24 cellular contexts compared by ENCODE assay signal in genomic region chr6:79261666-79262065, GRCh38.
"Had no signal": no experiment of that assay in that cellular context is flagged by ENCODE, and none has a peak within 500 bp of the region (broad histone marks: within the 10 kb centered on the region; RNA-seq: fewer than 3 reads in every experiment).

No MANE protein-coding gene starts in this region.

- H3K4me3 Mint-ChIP-seq: activated CD4-positive, alpha-beta T cell treated with anti-CD3 and anti-CD28 coated beads, Interleukin-2, amount 10 ng/mL, durations not matched to agents 24 days and 14 days; activated naive CD4-positive, alpha-beta T cell treated with anti-CD3 and anti-CD28 coated beads for 36 hours; activated naive CD8-positive, alpha-beta T cell; activated T-cell treated with anti-CD3 and anti-CD28 coated beads, Interleukin-2, amount 50 U/mL, for 4 hours; brain; central memory CD8-positive, alpha-beta T cell had no signal

- ATAC-seq: activated CD4-positive, CD25-positive, alpha-beta regulatory T cell treated with anti-CD3 and anti-CD28 coated beads, Interleukin-2, amount 50 U/mL, for 24 hours; activated T-cell treated with anti-CD3 and anti-CD28 coated beads, Interleukin-2, amount 50 U/mL, for 4 hours had no signal

- H3K27me3 Mint-ChIP-seq: brain had no signal

- H3K36me3 Mint-ChIP-seq: brain had no signal

- H3K4me3 ChIP-seq: SK-N-MC had no signal

- FAIRE-seq: astrocyte had no signal

- H3K27ac Mint-ChIP-seq: activated CD4-positive, alpha-beta T cell treated with anti-CD3 and anti-CD28 coated beads, Interleukin-2, amount 10 ng/mL, durations not matched to agents 24 days and 14 days; activated naive CD4-positive, alpha-beta T cell treated with anti-CD3 and anti-CD28 coated beads for 36 hours; activated naive CD8-positive, alpha-beta T cell; brain had no signal

- H3K27ac ChIP-seq: SK-N-MC, VCaP had no signal

- H3K4me1 Mint-ChIP-seq: activated CD4-positive, alpha-beta T cell treated with anti-CD3 and anti-CD28 coated beads, Interleukin-2, amount 10 ng/mL, durations not matched to agents 24 days and 14 days; brain; central memory CD8-positive, alpha-beta T cell had no signal

- DNase-seq: activated CD4-positive, alpha-beta T cell treated with anti-CD3 and anti-CD28 coated beads, Interleukin-2, amount 10 ng/mL, durations not matched to agents 24 days and 14 days; activated CD4-positive, alpha-beta T cell treated with anti-CD3 and anti-CD28 coated beads, Interleukin-2, amount 50 U/mL, for 48 hours; activated effector memory CD4-positive, alpha-beta T cell treated with anti-CD3 and anti-CD28 coated beads, Interleukin-2, amount 50 U/mL, for 16 hours; activated naive CD4-positive, alpha-beta T cell treated with anti-CD3 and anti-CD28 coated beads for 36 hours; activated T-cell treated with anti-CD3 and anti-CD28 coated beads, Interleukin-2, amount 50 U/mL, for 4 hours; amygdala; Kasumi-1; KBM-7; NCI-H1105 treated with DMSO at 0.1 percent for 48 hours; NCI-H1436 treated with DMSO at 0.1 percent for 48 hours; NCI-H1930; NCI-H2171 treated with DMSO at 0.1 percent for 48 hours; NCI-H345; NCI-H510A; NCI-H748 treated with DMSO at 0.1 percent for 48 hours; SIG-M5; T-helper 1 cell had no signal
